In genomic region chr1:13863701-13864100, GRCh38 we compare ENCODE assay signal across 27 cellular contexts.
"Had no signal": no experiment of that assay in that cellular context is flagged by ENCODE, and none has a peak within 500 bp of the region (broad histone marks: within the 10 kb centered on the region; RNA-seq: fewer than 3 reads in every experiment).

No MANE protein-coding gene starts in this region.

- H3K27ac ChIP-seq: coronary artery, esophagus muscularis mucosa, prostate gland, right atrium auricular region, sigmoid colon, suprapubic skin, transverse colon, upper lobe of right lung, uterus had no signal

- DNase-seq: dermis blood vessel endothelial cell; effector memory CD4-positive, alpha-beta T cell; foreskin melanocyte; glutamatergic neuron; hypothalamus; immature natural killer cell; mucosa of descending colon; naive B cell; nucleus accumbens; sigmoid colon; small intestine; stimulated activated CD4-positive, alpha-beta T cell treated with anti-CD3 and anti-CD28 coated beads, Interleukin-15, amount 100 ng/mL, for 24 hours; stimulated activated CD4-positive, alpha-beta T cell treated with anti-CD3 and anti-CD28 coated beads, Interleukin-2, amount 100 ng/mL, for 48 hours; stimulated activated naive B cell treated with anti-CD40 and anti-IgM and Interleukin-4, amounts not matched to agents 10 μg/mL and 1 μg/mL and 100 μg/mL, for 72 hours; transverse colon; upper lobe of right lung; uterus had no signal

- H3K27me3 ChIP-seq: esophagus muscularis mucosa, right atrium auricular region, sigmoid colon, suprapubic skin, upper lobe of right lung, uterus had no signal

- H3K4me1 ChIP-seq: esophagus muscularis mucosa, prostate gland, right atrium auricular region, sigmoid colon, upper lobe of right lung, uterus had no signal

- ATAC-seq: left lobe of liver; mucosa of descending colon; natural killer cell treated with Interleukin-12 subunit alpha and Interleukin-12 subunit beta and Interleukin-15 and Interleukin-18, amount 100 ng/mL, for 72 hours; stimulated activated naive B cell treated with anti-CD40 and anti-IgM and Interleukin-4, amounts not matched to agents 10 μg/mL and 1 μg/mL and 100 μg/mL, for 72 hours; upper lobe of right lung had no signal

- H3K4me3 Mint-ChIP-seq: immature natural killer cell; memory B cell; naive B cell; natural killer cell treated with Interleukin-12 subunit alpha and Interleukin-12 subunit beta and Interleukin-15 and Interleukin-18, amount 100 ng/mL, for 72 hours; stimulated activated naive B cell treated with anti-CD40 and anti-IgM and Interleukin-4, amounts not matched to agents 10 μg/mL and 1 μg/mL and 100 μg/mL, for 72 hours; stimulated activated naive CD8-positive, alpha-beta T cell treated with anti-CD3 and anti-CD28 coated beads, Interleukin-15, Interleukin-2, amounts not matched to agents 100 ng/mL and 50 ng/mL, for 24 hours had no signal

- H3K9me3 ChIP-seq: esophagus muscularis mucosa, mucosa of descending colon, prostate gland, right atrium auricular region, sigmoid colon, suprapubic skin, transverse colon, upper lobe of right lung, uterus had no signal

- H3K4me3 ChIP-seq: coronary artery, esophagus muscularis mucosa, lung, mucosa of descending colon, prostate gland, right atrium auricular region, sigmoid colon, suprapubic skin, transverse colon, upper lobe of right lung, uterus had no signal

- H3K36me3 Mint-ChIP-seq: memory B cell; naive B cell; natural killer cell treated with Interleukin-12 subunit alpha and Interleukin-12 subunit beta and Interleukin-15 and Interleukin-18, amount 100 ng/mL, for 72 hours; stimulated activated naive B cell treated with anti-CD40 and anti-IgM and Interleukin-4, amounts not matched to agents 10 μg/mL and 1 μg/mL and 100 μg/mL, for 72 hours had no signal

- H3K4me1 Mint-ChIP-seq: immature natural killer cell; memory B cell; naive B cell; stimulated activated naive B cell treated with anti-CD40 and anti-IgM and Interleukin-4, amounts not matched to agents 10 μg/mL and 1 μg/mL and 100 μg/mL, for 72 hours had no signal

- H3K27ac Mint-ChIP-seq: immature natural killer cell; memory B cell; naive B cell; natural killer cell treated with Interleukin-12 subunit alpha and Interleukin-12 subunit beta and Interleukin-15 and Interleukin-18, amount 100 ng/mL, for 72 hours; stimulated activated naive B cell treated with anti-CD40 and anti-IgM and Interleukin-4, amounts not matched to agents 10 μg/mL and 1 μg/mL and 100 μg/mL, for 72 hours; stimulated activated naive CD8-positive, alpha-beta T cell treated with anti-CD3 and anti-CD28 coated beads, Interleukin-15, Interleukin-2, amounts not matched to agents 100 ng/mL and 50 ng/mL, for 24 hours had no signal

- H3K36me3 ChIP-seq: esophagus muscularis mucosa, prostate gland, right atrium auricular region, sigmoid colon, suprapubic skin, transverse colon, upper lobe of right lung, uterus had no signal

- H3K9me3 Mint-ChIP-seq: immature natural killer cell; memory B cell; natural killer cell treated with Interleukin-12 subunit alpha and Interleukin-12 subunit beta and Interleukin-15 and Interleukin-18, amount 100 ng/mL, for 72 hours; stimulated activated naive CD8-positive, alpha-beta T cell treated with anti-CD3 and anti-CD28 coated beads, Interleukin-15, Interleukin-2, amounts not matched to agents 100 ng/mL and 50 ng/mL, for 24 hours had no signal
